Comparison of ENCODE assay signal across 12 cellular contexts in the genomic region with DNA sequence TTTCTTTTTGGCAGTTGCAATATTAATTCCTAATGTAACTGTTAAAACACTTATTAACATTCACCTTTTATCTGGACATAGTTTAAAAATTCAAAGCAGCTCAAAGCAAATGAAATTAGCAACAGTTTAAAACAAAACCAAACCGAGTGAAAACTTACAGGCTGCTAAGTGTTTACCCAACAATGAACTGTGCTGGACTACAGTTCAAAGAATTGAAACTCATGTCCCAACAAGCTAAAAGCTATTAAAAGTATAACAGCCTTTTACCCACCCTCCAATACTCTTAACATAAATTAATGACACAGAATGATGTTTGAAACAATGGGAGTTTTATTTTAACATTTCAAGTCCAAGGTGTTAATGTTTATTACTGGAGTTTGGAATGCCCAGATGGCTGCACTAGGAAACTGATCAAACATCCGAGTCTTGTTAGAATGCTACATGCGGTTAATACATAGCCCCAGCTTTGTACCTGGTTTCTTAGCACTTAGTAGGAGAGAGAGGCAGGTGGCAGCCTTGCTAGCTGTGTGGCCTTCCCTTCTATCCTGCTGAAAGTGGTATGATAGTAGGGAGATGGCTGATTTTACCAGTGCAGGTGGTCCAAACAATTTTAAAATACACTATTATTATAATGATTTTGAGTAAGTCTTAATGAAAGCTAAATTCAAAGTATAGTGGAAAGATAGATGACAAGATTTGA.
"Had no signal": no experiment of that assay in that cellular context is flagged by ENCODE, and none has a peak within 500 bp of the region (broad histone marks: within the 10 kb centered on the region; RNA-seq: fewer than 3 reads in every experiment).

No MANE protein-coding gene starts in this region.

- H3K36me3 Mint-ChIP-seq: activated naive CD4-positive, alpha-beta T cell treated with anti-CD3 and anti-CD28 coated beads, Interleukin-2, amount 50 U/mL, for 24 hours; brain had no signal

- H3K4me3 Mint-ChIP-seq: activated naive CD4-positive, alpha-beta T cell treated with anti-CD3 and anti-CD28 coated beads, Interleukin-2, amount 50 U/mL, for 24 hours; brain; central memory CD8-positive, alpha-beta T cell; dendritic cell treated with granulocyte-macrophage colony-stimulating factor and Interleukin-4, amounts not matched to agents 40 ng/mL and 50 ng/mL, for 4 days; stimulated activated naive CD8-positive, alpha-beta T cell treated with anti-CD3 and anti-CD28 coated beads, Interleukin-15, Interleukin-2, amounts not matched to agents 100 ng/mL and 50 ng/mL, for 24 hours had no signal

- H3K4me3 ChIP-seq: testis had no signal

- H3K27ac Mint-ChIP-seq: activated naive CD4-positive, alpha-beta T cell treated with anti-CD3 and anti-CD28 coated beads, Interleukin-2, amount 50 U/mL, for 24 hours; brain; dendritic cell treated with granulocyte-macrophage colony-stimulating factor and Interleukin-4, amounts not matched to agents 40 ng/mL and 50 ng/mL, for 4 days; stimulated activated naive CD8-positive, alpha-beta T cell treated with anti-CD3 and anti-CD28 coated beads, Interleukin-15, Interleukin-2, amounts not matched to agents 100 ng/mL and 50 ng/mL, for 24 hours had no signal

- H3K27me3 Mint-ChIP-seq: activated naive CD4-positive, alpha-beta T cell treated with anti-CD3 and anti-CD28 coated beads, Interleukin-2, amount 50 U/mL, for 24 hours; central memory CD8-positive, alpha-beta T cell; dendritic cell treated with granulocyte-macrophage colony-stimulating factor and Interleukin-4, amounts not matched to agents 40 ng/mL and 50 ng/mL, for 4 days; stimulated activated naive CD8-positive, alpha-beta T cell treated with anti-CD3 and anti-CD28 coated beads, Interleukin-15, Interleukin-2, amounts not matched to agents 100 ng/mL and 50 ng/mL, for 24 hours had no signal

- H3K27me3 ChIP-seq: testis had no signal

- DNase-seq: activated CD4-positive, alpha-beta T cell treated with anti-CD3 and anti-CD28 coated beads, Interleukin-2, amount 50 U/mL, for 1 hour; activated CD4-positive, CD25-positive, alpha-beta regulatory T cell; activated T-cell treated with anti-CD3 and anti-CD28 coated beads, Interleukin-2, amount 50 U/mL, for 1 hour; erythroblast; stimulated activated CD4-positive, alpha-beta T cell treated with anti-CD3 and anti-CD28 coated beads, Interleukin-4, amount 100 ng/mL, for 1 hour; stimulated activated CD8-positive, alpha-beta memory T cell treated with anti-CD3 and anti-CD28 coated beads, Interleukin-4, amount 100 ng/mL, for 48 hours; testis had no signal

- H3K4me1 ChIP-seq: testis had no signal

- H3K9me3 ChIP-seq: testis had no signal

- H3K4me1 Mint-ChIP-seq: activated naive CD4-positive, alpha-beta T cell treated with anti-CD3 and anti-CD28 coated beads, Interleukin-2, amount 50 U/mL, for 24 hours; central memory CD8-positive, alpha-beta T cell had no signal

- H3K9me3 Mint-ChIP-seq: activated naive CD4-positive, alpha-beta T cell treated with anti-CD3 and anti-CD28 coated beads, Interleukin-2, amount 50 U/mL, for 24 hours; brain; central memory CD8-positive, alpha-beta T cell; dendritic cell treated with granulocyte-macrophage colony-stimulating factor and Interleukin-4, amounts not matched to agents 40 ng/mL and 50 ng/mL, for 4 days; stimulated activated naive CD8-positive, alpha-beta T cell treated with anti-CD3 and anti-CD28 coated beads, Interleukin-15, Interleukin-2, amounts not matched to agents 100 ng/mL and 50 ng/mL, for 24 hours had no signal
